ENCODE assay signal across 1 cellular context in the genomic region with DNA sequence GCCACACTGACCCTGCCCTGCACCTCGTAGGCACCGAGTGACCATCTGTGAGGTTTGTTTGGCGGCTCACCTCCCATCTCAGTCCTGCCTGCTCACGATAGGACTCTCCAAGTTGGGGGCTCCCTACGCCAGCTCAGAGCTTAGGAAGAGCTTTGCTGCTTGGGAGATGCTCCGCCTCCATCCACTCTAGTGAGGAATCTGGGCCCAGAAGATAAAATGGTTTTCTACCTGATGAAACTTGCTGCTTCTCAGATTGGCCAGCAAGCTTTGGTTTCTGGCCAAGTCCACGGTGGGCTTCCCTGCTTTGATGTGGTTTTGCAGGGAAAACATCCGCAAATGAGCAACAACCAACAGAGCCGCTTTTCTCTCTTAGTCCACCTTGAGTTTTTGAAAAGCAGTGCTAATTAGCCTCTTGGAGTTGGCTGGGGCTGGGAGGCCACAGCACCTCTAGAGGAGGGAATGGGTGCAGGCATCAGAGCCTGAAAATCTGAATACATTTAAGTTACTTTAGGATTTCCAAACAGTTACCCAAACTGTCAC.
TF ChIP-seq lines count a peak whose summit lies in the region.

No MANE protein-coding gene starts in this region.

TF ChIP-seq in HepG2, 621 proteins besides CTCF, POLR2A, EP300 and RAD21 (continued from another document):
- TF ChIP-seq, protein P1, sequence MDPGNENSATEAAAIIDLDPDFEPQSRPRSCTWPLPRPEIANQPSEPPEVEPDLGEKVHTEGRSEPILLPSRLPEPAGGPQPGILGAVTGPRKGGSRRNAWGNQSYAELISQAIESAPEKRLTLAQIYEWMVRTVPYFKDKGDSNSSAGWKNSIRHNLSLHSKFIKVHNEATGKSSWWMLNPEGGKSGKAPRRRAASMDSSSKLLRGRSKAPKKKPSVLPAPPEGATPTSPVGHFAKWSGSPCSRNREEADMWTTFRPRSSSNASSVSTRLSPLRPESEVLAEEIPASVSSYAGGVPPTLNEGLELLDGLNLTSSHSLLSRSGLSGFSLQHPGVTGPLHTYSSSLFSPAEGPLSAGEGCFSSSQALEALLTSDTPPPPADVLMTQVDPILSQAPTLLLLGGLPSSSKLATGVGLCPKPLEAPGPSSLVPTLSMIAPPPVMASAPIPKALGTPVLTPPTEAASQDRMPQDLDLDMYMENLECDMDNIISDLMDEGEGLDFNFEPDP (CRISPR knock-in tag; conservative IDR thresholded peaks at IDR 0.05) = no peak
- TF ChIP-seq FIP1L1 (IDR thresholded peaks at IDR 0.05; ENCODE audit: borderline replicate concordance, insufficient read depth, low read depth, low read length) = no peak
- peak; percentile 51 for TF ChIP-seq RCOR2 (CRISPR knock-in tag; IDR thresholded peaks at IDR 0.05)
- TF ChIP-seq ZNF546 (CRISPR knock-in tag; conservative IDR thresholded peaks at IDR 0.05) = no peak
- TF ChIP-seq MEIS1 (CRISPR knock-in tag; IDR thresholded peaks at IDR 0.05; ENCODE audit: borderline replicate concordance) = 0 out of 2 replicates have a peak, but pooled peaks have one; percentile 68
- no peak for TF ChIP-seq ZNF670 (CRISPR knock-in tag; IDR thresholded peaks at IDR 0.05; ENCODE audit: borderline replicate concordance)
- no peak for TF ChIP-seq ZNF235 (CRISPR knock-in tag; IDR thresholded peaks at IDR 0.05; ENCODE audit: borderline replicate concordance)
- TF ChIP-seq, protein P2, sequence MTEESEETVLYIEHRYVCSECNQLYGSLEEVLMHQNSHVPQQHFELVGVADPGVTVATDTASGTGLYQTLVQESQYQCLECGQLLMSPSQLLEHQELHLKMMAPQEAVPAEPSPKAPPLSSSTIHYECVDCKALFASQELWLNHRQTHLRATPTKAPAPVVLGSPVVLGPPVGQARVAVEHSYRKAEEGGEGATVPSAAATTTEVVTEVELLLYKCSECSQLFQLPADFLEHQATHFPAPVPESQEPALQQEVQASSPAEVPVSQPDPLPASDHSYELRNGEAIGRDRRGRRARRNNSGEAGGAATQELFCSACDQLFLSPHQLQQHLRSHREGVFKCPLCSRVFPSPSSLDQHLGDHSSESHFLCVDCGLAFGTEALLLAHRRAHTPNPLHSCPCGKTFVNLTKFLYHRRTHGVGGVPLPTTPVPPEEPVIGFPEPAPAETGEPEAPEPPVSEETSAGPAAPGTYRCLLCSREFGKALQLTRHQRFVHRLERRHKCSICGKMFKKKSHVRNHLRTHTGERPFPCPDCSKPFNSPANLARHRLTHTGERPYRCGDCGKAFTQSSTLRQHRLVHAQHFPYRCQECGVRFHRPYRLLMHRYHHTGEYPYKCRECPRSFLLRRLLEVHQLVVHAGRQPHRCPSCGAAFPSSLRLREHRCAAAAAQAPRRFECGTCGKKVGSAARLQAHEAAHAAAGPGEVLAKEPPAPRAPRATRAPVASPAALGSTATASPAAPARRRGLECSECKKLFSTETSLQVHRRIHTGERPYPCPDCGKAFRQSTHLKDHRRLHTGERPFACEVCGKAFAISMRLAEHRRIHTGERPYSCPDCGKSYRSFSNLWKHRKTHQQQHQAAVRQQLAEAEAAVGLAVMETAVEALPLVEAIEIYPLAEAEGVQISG (CRISPR knock-in tag; IDR thresholded peaks at IDR 0.05) = peak; percentile 74
- TF ChIP-seq, protein P3, sequence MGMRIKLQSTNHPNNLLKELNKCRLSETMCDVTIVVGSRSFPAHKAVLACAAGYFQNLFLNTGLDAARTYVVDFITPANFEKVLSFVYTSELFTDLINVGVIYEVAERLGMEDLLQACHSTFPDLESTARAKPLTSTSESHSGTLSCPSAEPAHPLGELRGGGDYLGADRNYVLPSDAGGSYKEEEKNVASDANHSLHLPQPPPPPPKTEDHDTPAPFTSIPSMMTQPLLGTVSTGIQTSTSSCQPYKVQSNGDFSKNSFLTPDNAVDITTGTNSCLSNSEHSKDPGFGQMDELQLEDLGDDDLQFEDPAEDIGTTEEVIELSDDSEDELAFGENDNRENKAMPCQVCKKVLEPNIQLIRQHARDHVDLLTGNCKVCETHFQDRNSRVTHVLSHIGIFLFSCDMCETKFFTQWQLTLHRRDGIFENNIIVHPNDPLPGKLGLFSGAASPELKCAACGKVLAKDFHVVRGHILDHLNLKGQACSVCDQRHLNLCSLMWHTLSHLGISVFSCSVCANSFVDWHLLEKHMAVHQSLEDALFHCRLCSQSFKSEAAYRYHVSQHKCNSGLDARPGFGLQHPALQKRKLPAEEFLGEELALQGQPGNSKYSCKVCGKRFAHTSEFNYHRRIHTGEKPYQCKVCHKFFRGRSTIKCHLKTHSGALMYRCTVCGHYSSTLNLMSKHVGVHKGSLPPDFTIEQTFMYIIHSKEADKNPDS (CRISPR knock-in tag; IDR thresholded peaks at IDR 0.05) = no peak
- TF ChIP-seq ZNF768 (CRISPR knock-in tag; IDR thresholded peaks at IDR 0.05) = no peak
- TF ChIP-seq ZNF138 (CRISPR knock-in tag; IDR thresholded peaks at IDR 0.05; ENCODE audit: low read depth) = no peak
- no peak for TF ChIP-seq ISX (CRISPR knock-in tag; conservative IDR thresholded peaks at IDR 0.05)
- peak; percentile 83; the same call in 1 of the 2 replicates for TF ChIP-seq ZNF556 (CRISPR knock-in tag; IDR thresholded peaks at IDR 0.05; ENCODE audit: borderline replicate concordance)
- no peak for TF ChIP-seq KMT2A (CRISPR knock-in tag; IDR thresholded peaks at IDR 0.05)
- TF ChIP-seq, protein P4, sequence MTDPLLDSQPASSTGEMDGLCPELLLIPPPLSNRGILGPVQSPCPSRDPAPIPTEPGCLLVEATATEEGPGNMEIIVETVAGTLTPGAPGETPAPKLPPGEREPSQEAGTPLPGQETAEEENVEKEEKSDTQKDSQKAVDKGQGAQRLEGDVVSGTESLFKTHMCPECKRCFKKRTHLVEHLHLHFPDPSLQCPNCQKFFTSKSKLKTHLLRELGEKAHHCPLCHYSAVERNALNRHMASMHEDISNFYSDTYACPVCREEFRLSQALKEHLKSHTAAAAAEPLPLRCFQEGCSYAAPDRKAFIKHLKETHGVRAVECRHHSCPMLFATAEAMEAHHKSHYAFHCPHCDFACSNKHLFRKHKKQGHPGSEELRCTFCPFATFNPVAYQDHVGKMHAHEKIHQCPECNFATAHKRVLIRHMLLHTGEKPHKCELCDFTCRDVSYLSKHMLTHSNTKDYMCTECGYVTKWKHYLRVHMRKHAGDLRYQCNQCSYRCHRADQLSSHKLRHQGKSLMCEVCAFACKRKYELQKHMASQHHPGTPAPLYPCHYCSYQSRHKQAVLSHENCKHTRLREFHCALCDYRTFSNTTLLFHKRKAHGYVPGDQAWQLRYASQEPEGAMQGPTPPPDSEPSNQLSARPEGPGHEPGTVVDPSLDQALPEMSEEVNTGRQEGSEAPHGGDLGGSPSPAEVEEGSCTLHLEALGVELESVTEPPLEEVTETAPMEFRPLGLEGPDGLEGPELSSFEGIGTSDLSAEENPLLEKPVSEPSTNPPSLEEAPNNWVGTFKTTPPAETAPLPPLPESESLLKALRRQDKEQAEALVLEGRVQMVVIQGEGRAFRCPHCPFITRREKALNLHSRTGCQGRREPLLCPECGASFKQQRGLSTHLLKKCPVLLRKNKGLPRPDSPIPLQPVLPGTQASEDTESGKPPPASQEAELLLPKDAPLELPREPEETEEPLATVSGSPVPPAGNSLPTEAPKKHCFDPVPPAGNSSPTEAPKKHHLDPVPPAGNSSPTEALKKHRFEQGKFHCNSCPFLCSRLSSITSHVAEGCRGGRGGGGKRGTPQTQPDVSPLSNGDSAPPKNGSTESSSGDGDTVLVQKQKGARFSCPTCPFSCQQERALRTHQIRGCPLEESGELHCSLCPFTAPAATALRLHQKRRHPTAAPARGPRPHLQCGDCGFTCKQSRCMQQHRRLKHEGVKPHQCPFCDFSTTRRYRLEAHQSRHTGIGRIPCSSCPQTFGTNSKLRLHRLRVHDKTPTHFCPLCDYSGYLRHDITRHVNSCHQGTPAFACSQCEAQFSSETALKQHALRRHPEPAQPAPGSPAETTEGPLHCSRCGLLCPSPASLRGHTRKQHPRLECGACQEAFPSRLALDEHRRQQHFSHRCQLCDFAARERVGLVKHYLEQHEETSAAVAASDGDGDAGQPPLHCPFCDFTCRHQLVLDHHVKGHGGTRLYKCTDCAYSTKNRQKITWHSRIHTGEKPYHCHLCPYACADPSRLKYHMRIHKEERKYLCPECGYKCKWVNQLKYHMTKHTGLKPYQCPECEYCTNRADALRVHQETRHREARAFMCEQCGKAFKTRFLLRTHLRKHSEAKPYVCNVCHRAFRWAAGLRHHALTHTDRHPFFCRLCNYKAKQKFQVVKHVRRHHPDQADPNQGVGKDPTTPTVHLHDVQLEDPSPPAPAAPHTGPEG (CRISPR knock-in tag; IDR thresholded peaks at IDR 0.05) = no peak
- TF ChIP-seq, protein P5, sequence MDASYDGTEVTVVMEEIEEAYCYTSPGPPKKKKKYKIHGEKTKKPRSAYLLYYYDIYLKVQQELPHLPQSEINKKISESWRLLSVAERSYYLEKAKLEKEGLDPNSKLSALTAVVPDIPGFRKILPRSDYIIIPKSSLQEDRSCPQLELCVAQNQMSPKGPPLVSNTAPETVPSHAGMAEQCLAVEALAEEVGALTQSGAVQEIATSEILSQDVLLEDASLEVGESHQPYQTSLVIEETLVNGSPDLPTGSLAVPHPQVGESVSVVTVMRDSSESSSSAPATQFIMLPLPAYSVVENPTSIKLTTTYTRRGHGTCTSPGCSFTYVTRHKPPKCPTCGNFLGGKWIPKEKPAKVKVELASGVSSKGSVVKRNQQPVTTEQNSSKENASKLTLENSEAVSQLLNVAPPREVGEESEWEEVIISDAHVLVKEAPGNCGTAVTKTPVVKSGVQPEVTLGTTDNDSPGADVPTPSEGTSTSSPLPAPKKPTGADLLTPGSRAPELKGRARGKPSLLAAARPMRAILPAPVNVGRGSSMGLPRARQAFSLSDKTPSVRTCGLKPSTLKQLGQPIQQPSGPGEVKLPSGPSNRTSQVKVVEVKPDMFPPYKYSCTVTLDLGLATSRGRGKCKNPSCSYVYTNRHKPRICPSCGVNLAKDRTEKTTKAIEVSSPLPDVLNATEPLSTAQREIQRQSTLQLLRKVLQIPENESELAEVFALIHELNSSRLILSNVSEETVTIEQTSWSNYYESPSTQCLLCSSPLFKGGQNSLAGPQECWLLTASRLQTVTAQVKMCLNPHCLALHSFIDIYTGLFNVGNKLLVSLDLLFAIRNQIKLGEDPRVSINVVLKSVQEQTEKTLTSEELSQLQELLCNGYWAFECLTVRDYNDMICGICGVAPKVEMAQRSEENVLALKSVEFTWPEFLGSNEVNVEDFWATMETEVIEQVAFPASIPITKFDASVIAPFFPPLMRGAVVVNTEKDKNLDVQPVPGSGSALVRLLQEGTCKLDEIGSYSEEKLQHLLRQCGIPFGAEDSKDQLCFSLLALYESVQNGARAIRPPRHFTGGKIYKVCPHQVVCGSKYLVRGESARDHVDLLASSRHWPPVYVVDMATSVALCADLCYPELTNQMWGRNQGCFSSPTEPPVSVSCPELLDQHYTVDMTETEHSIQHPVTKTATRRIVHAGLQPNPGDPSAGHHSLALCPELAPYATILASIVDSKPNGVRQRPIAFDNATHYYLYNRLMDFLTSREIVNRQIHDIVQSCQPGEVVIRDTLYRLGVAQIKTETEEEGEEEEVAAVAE (CRISPR knock-in tag; IDR thresholded peaks at IDR 0.05; ENCODE audit: borderline replicate concordance) = peak; percentile 52; the same call in 1 of the 2 replicates
- TF ChIP-seq STAG1 (CRISPR knock-in tag; IDR thresholded peaks at IDR 0.05) = peak; percentile 65
- TF ChIP-seq ZSCAN12 (CRISPR knock-in tag; IDR thresholded peaks at IDR 0.05) = no peak
- TF ChIP-seq, protein P6, sequence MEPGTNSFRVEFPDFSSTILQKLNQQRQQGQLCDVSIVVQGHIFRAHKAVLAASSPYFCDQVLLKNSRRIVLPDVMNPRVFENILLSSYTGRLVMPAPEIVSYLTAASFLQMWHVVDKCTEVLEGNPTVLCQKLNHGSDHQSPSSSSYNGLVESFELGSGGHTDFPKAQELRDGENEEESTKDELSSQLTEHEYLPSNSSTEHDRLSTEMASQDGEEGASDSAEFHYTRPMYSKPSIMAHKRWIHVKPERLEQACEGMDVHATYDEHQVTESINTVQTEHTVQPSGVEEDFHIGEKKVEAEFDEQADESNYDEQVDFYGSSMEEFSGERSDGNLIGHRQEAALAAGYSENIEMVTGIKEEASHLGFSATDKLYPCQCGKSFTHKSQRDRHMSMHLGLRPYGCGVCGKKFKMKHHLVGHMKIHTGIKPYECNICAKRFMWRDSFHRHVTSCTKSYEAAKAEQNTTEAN (CRISPR knock-in tag; conservative IDR thresholded peaks at IDR 0.05) = no peak
- no peak for TF ChIP-seq ZC3H4 (CRISPR knock-in tag; IDR thresholded peaks at IDR 0.05; ENCODE audit: borderline replicate concordance)
- TF ChIP-seq ZBTB1 (CRISPR knock-in tag; IDR thresholded peaks at IDR 0.05; ENCODE audit: borderline replicate concordance) = no peak
- TF ChIP-seq, protein P7, sequence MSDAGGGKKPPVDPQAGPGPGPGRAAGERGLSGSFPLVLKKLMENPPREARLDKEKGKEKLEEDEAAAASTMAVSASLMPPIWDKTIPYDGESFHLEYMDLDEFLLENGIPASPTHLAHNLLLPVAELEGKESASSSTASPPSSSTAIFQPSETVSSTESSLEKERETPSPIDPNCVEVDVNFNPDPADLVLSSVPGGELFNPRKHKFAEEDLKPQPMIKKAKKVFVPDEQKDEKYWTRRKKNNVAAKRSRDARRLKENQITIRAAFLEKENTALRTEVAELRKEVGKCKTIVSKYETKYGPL (CRISPR knock-in tag; IDR thresholded peaks at IDR 0.05) = no peak
- no peak; the same call in 1 of the 2 replicates for TF ChIP-seq ZNF501 (CRISPR knock-in tag; IDR thresholded peaks at IDR 0.05)
- TF ChIP-seq MEIS2 (CRISPR knock-in tag; IDR thresholded peaks at IDR 0.05) = no peak
- no peak for TF ChIP-seq ZNF780A (CRISPR knock-in tag; IDR thresholded peaks at IDR 0.05)
- 0 out of 2 replicates have a peak, but pooled peaks have one; percentile 28 for TF ChIP-seq YEATS4 (CRISPR knock-in tag; IDR thresholded peaks at IDR 0.05; ENCODE audit: borderline replicate concordance)
- TF ChIP-seq ZNF17 (CRISPR knock-in tag; IDR thresholded peaks at IDR 0.05) = no peak
- peak; percentile 52; the same call in 1 of the 2 replicates for TF ChIP-seq ZBTB38 (CRISPR knock-in tag; IDR thresholded peaks at IDR 0.05)
- no peak for TF ChIP-seq ZNF451 (CRISPR knock-in tag; IDR thresholded peaks at IDR 0.05)
- no peak for TF ChIP-seq RFX5 (IDR thresholded peaks at IDR 0.05; ENCODE audit: low read depth, low read length)
